In genomic region chr16:89217388-89218191, GRCh38 we compare ENCODE assay signal across 1 cellular context.
A peak's percentile ranks its signal among the peaks of the same experiment; 100 is the strongest.
TF ChIP-seq lines count a peak whose summit lies in the region.

Gene ZNF778 (plus strand): TSS chr16:89217703. CDS start chr16:89221128, 3,425 bp downstream.

TF ChIP-seq in K562, 482 proteins besides CTCF, POLR2A, EP300 and RAD21 (continued from another document and continues in another):
- TF ChIP-seq CHD7 (IDR thresholded peaks at IDR 0.05; ENCODE audit: low read depth, low read length) (no peak), MAFG (tag; conservative IDR thresholded peaks at IDR 0.05) (no peak), KAT2B (IDR thresholded peaks at IDR 0.05; ENCODE audit: low read depth, low read length) (no peak), MAX (CRISPR knock-in tag; IDR thresholded peaks at IDR 0.05) (peak; percentile 76), CREB3 (tag; conservative IDR thresholded peaks at IDR 0.05; ENCODE audit: low read depth) (no peak), NFRKB (IDR thresholded peaks at IDR 0.05; ENCODE audit: low read depth) (peak; percentile 61; the same call in 1 of the 2 replicates), SMARCE1 (IDR thresholded peaks at IDR 0.05) (no peak), ZBTB12 (CRISPR knock-in tag; IDR thresholded peaks at IDR 0.05) (peak; percentile 89), MXI1 (IDR thresholded peaks at IDR 0.05; ENCODE audit: low read depth, low read length) (0 out of 2 replicates have a peak, but pooled peaks have one; percentile 51), TAF9B (IDR thresholded peaks at IDR 0.05; ENCODE audit: partially characterized antibody) (peak; percentile 83), ZFX (CRISPR knock-in tag; IDR thresholded peaks at IDR 0.05) (peak; percentile 99), FIP1L1 (IDR thresholded peaks at IDR 0.05; ENCODE audit: low read depth, low read length, poor library complexity, severe bottlenecking) (peak; percentile 54), CREM (IDR thresholded peaks at IDR 0.05; ENCODE audit: low read depth) (peak; percentile 97), CTBP1 (IDR thresholded peaks at IDR 0.05; ENCODE audit: borderline replicate concordance) (peak; percentile 77), RBFOX2 (IDR thresholded peaks at IDR 0.05; ENCODE audit: low read depth, low read length) (peak; percentile 98), BRD9 (IDR thresholded peaks at IDR 0.05; ENCODE audit: low read depth, partially characterized antibody) (no peak), ZFP36 (IDR thresholded peaks at IDR 0.05; ENCODE audit: low read depth, low read length, partially characterized antibody) (peak; percentile 46), ZBTB2 (IDR thresholded peaks at IDR 0.05) (no peak), CBX3 (IDR thresholded peaks at IDR 0.05; ENCODE audit: borderline replicate concordance in 1 of 2, low read length in 2 of 2) (peak in 1 of 2 experiments; percentile 14; a peak in 1 of 3 replicates), ATF4 (CRISPR knock-in tag; IDR thresholded peaks at IDR 0.05) (no peak)
- TF ChIP-seq, protein P1, sequence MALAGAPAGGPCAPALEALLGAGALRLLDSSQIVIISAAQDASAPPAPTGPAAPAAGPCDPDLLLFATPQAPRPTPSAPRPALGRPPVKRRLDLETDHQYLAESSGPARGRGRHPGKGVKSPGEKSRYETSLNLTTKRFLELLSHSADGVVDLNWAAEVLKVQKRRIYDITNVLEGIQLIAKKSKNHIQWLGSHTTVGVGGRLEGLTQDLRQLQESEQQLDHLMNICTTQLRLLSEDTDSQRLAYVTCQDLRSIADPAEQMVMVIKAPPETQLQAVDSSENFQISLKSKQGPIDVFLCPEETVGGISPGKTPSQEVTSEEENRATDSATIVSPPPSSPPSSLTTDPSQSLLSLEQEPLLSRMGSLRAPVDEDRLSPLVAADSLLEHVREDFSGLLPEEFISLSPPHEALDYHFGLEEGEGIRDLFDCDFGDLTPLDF (CRISPR knock-in tag; IDR thresholded peaks at IDR 0.05), result peak; percentile 50; the same call in 1 of the 2 replicates
- TF ChIP-seq, protein P2, sequence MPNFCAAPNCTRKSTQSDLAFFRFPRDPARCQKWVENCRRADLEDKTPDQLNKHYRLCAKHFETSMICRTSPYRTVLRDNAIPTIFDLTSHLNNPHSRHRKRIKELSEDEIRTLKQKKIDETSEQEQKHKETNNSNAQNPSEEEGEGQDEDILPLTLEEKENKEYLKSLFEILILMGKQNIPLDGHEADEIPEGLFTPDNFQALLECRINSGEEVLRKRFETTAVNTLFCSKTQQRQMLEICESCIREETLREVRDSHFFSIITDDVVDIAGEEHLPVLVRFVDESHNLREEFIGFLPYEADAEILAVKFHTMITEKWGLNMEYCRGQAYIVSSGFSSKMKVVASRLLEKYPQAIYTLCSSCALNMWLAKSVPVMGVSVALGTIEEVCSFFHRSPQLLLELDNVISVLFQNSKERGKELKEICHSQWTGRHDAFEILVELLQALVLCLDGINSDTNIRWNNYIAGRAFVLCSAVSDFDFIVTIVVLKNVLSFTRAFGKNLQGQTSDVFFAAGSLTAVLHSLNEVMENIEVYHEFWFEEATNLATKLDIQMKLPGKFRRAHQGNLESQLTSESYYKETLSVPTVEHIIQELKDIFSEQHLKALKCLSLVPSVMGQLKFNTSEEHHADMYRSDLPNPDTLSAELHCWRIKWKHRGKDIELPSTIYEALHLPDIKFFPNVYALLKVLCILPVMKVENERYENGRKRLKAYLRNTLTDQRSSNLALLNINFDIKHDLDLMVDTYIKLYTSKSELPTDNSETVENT (CRISPR knock-in tag; IDR thresholded peaks at IDR 0.05), result peak; percentile 70
- TF ChIP-seq, protein P3, sequence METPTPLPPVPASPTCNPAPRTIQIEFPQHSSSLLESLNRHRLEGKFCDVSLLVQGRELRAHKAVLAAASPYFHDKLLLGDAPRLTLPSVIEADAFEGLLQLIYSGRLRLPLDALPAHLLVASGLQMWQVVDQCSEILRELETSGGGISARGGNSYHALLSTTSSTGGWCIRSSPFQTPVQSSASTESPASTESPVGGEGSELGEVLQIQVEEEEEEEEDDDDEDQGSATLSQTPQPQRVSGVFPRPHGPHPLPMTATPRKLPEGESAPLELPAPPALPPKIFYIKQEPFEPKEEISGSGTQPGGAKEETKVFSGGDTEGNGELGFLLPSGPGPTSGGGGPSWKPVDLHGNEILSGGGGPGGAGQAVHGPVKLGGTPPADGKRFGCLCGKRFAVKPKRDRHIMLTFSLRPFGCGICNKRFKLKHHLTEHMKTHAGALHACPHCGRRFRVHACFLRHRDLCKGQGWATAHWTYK (CRISPR knock-in tag; IDR thresholded peaks at IDR 0.05), result peak; percentile 19; the same call in 1 of the 2 replicates
- TF ChIP-seq, protein P4, sequence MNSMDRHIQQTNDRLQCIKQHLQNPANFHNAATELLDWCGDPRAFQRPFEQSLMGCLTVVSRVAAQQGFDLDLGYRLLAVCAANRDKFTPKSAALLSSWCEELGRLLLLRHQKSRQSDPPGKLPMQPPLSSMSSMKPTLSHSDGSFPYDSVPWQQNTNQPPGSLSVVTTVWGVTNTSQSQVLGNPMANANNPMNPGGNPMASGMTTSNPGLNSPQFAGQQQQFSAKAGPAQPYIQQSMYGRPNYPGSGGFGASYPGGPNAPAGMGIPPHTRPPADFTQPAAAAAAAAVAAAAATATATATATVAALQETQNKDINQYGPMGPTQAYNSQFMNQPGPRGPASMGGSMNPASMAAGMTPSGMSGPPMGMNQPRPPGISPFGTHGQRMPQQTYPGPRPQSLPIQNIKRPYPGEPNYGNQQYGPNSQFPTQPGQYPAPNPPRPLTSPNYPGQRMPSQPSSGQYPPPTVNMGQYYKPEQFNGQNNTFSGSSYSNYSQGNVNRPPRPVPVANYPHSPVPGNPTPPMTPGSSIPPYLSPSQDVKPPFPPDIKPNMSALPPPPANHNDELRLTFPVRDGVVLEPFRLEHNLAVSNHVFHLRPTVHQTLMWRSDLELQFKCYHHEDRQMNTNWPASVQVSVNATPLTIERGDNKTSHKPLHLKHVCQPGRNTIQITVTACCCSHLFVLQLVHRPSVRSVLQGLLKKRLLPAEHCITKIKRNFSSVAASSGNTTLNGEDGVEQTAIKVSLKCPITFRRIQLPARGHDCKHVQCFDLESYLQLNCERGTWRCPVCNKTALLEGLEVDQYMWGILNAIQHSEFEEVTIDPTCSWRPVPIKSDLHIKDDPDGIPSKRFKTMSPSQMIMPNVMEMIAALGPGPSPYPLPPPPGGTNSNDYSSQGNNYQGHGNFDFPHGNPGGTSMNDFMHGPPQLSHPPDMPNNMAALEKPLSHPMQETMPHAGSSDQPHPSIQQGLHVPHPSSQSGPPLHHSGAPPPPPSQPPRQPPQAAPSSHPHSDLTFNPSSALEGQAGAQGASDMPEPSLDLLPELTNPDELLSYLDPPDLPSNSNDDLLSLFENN (IDR thresholded peaks at IDR 0.05; ENCODE audit: low read depth in 2 of 2, low read length in 2 of 2), result 0 out of 4 replicates have a peak, but pooled peaks of 1 of the 2 experiments have one; percentile 28
